ENCODE assay signal across 23 cellular contexts in the genomic region with DNA sequence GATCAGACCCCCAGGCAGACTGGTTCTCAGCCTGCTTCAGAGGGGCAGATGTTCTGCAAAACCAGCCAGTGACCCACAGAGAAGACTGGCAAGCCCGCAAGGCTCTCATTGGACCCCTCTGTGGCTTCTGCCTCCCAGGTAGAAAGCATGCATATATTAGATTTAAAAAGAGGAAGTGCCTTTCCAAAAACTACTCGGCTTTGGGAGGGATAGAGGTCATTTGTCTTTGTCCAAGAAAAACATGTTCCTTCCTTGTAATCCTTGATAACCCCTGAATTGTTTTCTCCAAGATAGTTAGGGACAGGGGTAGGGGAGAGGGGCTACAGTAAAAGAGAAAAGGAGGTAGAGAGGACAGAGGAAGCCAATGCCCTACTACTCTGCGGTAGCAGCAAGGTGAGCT. TPM values are rescaled to one million over a fixed set of nuclear protein-coding genes. Genes with fewer than 3 reads are reported as not detected.
DNase-seq lines count a peak whose midpoint lies in the region; ATAC-seq, FAIRE-seq and TF ChIP-seq lines count a peak whose summit lies in the region.
"Had no signal": no experiment of that assay in that cellular context is flagged by ENCODE, and none has a peak within 500 bp of the region (broad histone marks: within the 10 kb centered on the region; RNA-seq: fewer than 3 reads in every experiment).

No MANE protein-coding gene starts in this region.

- ATAC-seq in HG03196 (IDR thresholded peaks at IDR 0.05; ENCODE audit: unreplicated experiment) (no peak), GM19035 (IDR thresholded peaks at IDR 0.05; ENCODE audit: unreplicated experiment) (no peak), GM19463 (IDR thresholded peaks at IDR 0.05; ENCODE audit: unreplicated experiment) (no peak)

- DNase-seq in GM12891 (ENCODE audit: insufficient read length, low spot score) = no peak
- DNase-seq in OCI-M1 (lab: John Stamatoyannopoulos, UW) = peak; percentile 29
- DNase-seq in islet precursor cell = peak; percentile 29
- DNase-seq: CD8-positive, alpha-beta memory T cell; DMS 273 treated with DMSO at 0.1 percent for 48 hours; DMS79 treated with DMSO at 0.1 percent for 48 hours; HCEC 1CT; NCI-H2029; NCI-H526; NCI-H82; NK-92 treated with Interleukin-12 subunit alpha and Interleukin-12 subunit beta, amount 100 ng/mL, for 24 hours; PC-9; Right ventricle myocardium superior; RPMI8226; T-helper 2 cell had no signal

- FAIRE-seq in GM12891 (lab: Jason Lieb, UNC) = no peak
- FAIRE-seq: GM18507, H1 had no signal

- peak overlapping the region; percentile 94 for H3K27ac ChIP-seq in KOPT-K1 (ENCODE audit: low read depth, low read length, poor library complexity, severe bottlenecking)
- H3K27ac ChIP-seq: KMS-11, PC-9, SJSA1 had no signal

- no peaks in the 10 kb centered on the region for H3K36me3 ChIP-seq in KOPT-K1 (ENCODE audit: insufficient read depth, low read length)
- H3K36me3 ChIP-seq: SJSA1 had no signal

- peaks cover 25% of the 10 kb centered on the region for H3K9me3 ChIP-seq in KOPT-K1 (ENCODE audit: insufficient read depth, low read length, poor library complexity, severe bottlenecking)
- H3K9me3 ChIP-seq: SJSA1 had no signal

- TF ChIP-seq POLR2A in GM12891 (IDR thresholded peaks at IDR 0.05; ENCODE audit: low read depth, low read length) = no peak

TF ChIP-seq in GM12891, 5 proteins besides CTCF, POLR2A, EP300 and RAD21:
- TF ChIP-seq POU2F2 (IDR thresholded peaks at IDR 0.05; ENCODE audit: low read depth, low read length) = no peak; the same call in 1 of the 2 replicates
- peak; percentile 93 for TF ChIP-seq SPI1 (IDR thresholded peaks at IDR 0.05; ENCODE audit: low read depth, low read length)

RNA-seq across cellular contexts. Expression of gene HIVEP3, which starts 11.7 kb away (rescaled TPM):
- 6.9 TPM for polyA plus RNA-seq in GM12891 (2012; ENCODE audit: low read depth, missing spikeins)
